ENCODE assay signal across 8 cellular contexts in the genomic region with DNA sequence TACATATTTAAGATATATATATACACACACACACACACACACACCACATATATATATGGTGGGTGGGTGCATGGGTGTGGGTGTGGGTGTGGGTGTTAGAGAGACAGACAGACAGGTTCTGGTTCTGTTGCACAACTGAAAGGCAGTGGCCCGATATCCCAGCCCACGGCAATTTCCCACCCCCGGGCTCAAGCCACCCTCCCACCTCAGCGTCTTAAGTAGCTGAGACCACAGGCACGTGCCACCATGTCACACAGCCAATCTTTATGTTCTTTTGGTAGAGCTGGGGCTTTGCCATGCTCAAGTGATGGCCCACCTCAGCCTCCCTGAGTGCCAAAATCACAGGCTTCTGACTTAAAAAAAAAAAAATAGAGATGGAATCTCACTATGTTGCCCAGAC.
"Had no signal": no experiment of that assay in that cellular context is flagged by ENCODE, and none has a peak within 500 bp of the region (broad histone marks: within the 10 kb centered on the region; RNA-seq: fewer than 3 reads in every experiment).

No MANE protein-coding gene starts in this region.

- DNase-seq: GDM1, GF-D8 had no signal

- H3K4me3 ChIP-seq: GM12878 had no signal

- ATAC-seq: GM12878 had no signal

- FAIRE-seq: G401.6, GM12878, GM12891, GM12892, GM18507, GM19239 had no signal
